Comparison of ENCODE assay signal across 2 cellular contexts in the genomic region with DNA sequence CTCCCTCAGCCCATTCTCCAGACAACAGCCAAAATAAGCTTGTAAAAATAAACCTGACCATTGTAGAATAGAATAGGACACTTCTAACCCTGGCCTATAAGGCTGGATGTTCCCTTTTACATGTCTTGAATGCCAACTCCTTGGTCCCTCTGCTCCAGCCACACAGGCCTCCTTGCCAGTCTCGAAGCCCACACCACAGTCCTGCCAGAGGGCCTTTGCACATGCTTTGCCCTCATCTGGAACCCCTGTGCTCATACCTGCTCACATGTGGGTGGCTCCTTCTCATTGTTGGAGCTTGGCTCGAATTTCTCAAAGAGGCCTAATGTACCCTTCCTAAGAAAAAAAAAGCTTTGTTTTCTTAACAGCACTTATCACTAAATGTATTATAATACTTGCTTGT.
A peak's percentile ranks its signal among the peaks of the same experiment; 100 is the strongest.
TF ChIP-seq lines count a peak whose summit lies in the region.

No MANE protein-coding gene starts in this region.

TF ChIP-seq in HepG2, 621 proteins besides CTCF, POLR2A, EP300 and RAD21:
- no peak for TF ChIP-seq ZNF20 (CRISPR knock-in tag; IDR thresholded peaks at IDR 0.05)
- peak; percentile 82 for TF ChIP-seq ZMYM3 (CRISPR knock-in tag; IDR thresholded peaks at IDR 0.05)
- 0 out of 2 replicates have a peak, but pooled peaks have one; percentile 19 for TF ChIP-seq ZNF788 (CRISPR knock-in tag; IDR thresholded peaks at IDR 0.05; ENCODE audit: borderline replicate concordance)

TF ChIP-seq in SK-N-SH, 30 proteins besides CTCF, POLR2A, EP300 and RAD21:
- no peak for TF ChIP-seq MEF2A (IDR thresholded peaks at IDR 0.05; ENCODE audit: borderline replicate concordance, low read depth)
- TF ChIP-seq FOXJ3 (CRISPR knock-in tag; IDR thresholded peaks at IDR 0.05), result no peak
- TF ChIP-seq, protein P1, sequence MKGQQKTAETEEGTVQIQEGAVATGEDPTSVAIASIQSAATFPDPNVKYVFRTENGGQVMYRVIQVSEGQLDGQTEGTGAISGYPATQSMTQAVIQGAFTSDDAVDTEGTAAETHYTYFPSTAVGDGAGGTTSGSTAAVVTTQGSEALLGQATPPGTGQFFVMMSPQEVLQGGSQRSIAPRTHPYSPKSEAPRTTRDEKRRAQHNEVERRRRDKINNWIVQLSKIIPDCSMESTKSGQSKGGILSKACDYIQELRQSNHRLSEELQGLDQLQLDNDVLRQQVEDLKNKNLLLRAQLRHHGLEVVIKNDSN (IDR thresholded peaks at IDR 0.05; ENCODE audit: borderline replicate concordance, low read depth), result no peak
- TF ChIP-seq TAF1 (IDR thresholded peaks at IDR 0.05; ENCODE audit: borderline replicate concordance, low read depth, low read length), result no peak
- no peak for TF ChIP-seq USF2 (IDR thresholded peaks at IDR 0.05; ENCODE audit: borderline replicate concordance, low read depth, low read length)
- TF ChIP-seq ELF1 (IDR thresholded peaks at IDR 0.05), result no peak
- no peak for TF ChIP-seq TEAD4 (IDR thresholded peaks at IDR 0.05; ENCODE audit: borderline replicate concordance, insufficient read depth)
- TF ChIP-seq GATA2 (CRISPR knock-in tag; IDR thresholded peaks at IDR 0.05), result no peak
- no peak for TF ChIP-seq TCF12 (IDR thresholded peaks at IDR 0.05)
- no peak for TF ChIP-seq POLR2AphosphoS5 (IDR thresholded peaks at IDR 0.05; ENCODE audit: low read depth, low read length)
- no peak for TF ChIP-seq NFIC (IDR thresholded peaks at IDR 0.05; ENCODE audit: borderline replicate concordance)
- no peak for TF ChIP-seq RFX5 (IDR thresholded peaks at IDR 0.05; ENCODE audit: low read length)
- no peak for TF ChIP-seq FOSL2 (IDR thresholded peaks at IDR 0.05; ENCODE audit: borderline replicate concordance, low read depth)
- TF ChIP-seq EZH2phosphoT487 (IDR thresholded peaks at IDR 0.05; ENCODE audit: borderline replicate concordance, low read depth), result no peak
- TF ChIP-seq, protein P2, sequence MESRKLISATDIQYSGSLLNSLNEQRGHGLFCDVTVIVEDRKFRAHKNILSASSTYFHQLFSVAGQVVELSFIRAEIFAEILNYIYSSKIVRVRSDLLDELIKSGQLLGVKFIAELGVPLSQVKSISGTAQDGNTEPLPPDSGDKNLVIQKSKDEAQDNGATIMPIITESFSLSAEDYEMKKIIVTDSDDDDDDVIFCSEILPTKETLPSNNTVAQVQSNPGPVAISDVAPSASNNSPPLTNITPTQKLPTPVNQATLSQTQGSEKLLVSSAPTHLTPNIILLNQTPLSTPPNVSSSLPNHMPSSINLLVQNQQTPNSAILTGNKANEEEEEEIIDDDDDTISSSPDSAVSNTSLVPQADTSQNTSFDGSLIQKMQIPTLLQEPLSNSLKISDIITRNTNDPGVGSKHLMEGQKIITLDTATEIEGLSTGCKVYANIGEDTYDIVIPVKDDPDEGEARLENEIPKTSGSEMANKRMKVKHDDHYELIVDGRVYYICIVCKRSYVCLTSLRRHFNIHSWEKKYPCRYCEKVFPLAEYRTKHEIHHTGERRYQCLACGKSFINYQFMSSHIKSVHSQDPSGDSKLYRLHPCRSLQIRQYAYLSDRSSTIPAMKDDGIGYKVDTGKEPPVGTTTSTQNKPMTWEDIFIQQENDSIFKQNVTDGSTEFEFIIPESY (IDR thresholded peaks at IDR 0.05; ENCODE audit: borderline replicate concordance, low read depth), result no peak
- TF ChIP-seq, protein P3, sequence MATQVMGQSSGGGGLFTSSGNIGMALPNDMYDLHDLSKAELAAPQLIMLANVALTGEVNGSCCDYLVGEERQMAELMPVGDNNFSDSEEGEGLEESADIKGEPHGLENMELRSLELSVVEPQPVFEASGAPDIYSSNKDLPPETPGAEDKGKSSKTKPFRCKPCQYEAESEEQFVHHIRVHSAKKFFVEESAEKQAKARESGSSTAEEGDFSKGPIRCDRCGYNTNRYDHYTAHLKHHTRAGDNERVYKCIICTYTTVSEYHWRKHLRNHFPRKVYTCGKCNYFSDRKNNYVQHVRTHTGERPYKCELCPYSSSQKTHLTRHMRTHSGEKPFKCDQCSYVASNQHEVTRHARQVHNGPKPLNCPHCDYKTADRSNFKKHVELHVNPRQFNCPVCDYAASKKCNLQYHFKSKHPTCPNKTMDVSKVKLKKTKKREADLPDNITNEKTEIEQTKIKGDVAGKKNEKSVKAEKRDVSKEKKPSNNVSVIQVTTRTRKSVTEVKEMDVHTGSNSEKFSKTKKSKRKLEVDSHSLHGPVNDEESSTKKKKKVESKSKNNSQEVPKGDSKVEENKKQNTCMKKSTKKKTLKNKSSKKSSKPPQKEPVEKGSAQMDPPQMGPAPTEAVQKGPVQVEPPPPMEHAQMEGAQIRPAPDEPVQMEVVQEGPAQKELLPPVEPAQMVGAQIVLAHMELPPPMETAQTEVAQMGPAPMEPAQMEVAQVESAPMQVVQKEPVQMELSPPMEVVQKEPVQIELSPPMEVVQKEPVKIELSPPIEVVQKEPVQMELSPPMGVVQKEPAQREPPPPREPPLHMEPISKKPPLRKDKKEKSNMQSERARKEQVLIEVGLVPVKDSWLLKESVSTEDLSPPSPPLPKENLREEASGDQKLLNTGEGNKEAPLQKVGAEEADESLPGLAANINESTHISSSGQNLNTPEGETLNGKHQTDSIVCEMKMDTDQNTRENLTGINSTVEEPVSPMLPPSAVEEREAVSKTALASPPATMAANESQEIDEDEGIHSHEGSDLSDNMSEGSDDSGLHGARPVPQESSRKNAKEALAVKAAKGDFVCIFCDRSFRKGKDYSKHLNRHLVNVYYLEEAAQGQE (IDR thresholded peaks at IDR 0.05; ENCODE audit: low read depth, low read length), result no peak
- no peak for TF ChIP-seq IRF3 (IDR thresholded peaks at IDR 0.05; ENCODE audit: low read depth, low read length)
- no peak for TF ChIP-seq CHD2 (IDR thresholded peaks at IDR 0.05; ENCODE audit: low read length, partially characterized antibody)
